22 cellular contexts compared by ENCODE assay signal in genomic region chr15:49810651-49811175, GRCh38.
"Had no signal": no experiment of that assay in that cellular context is flagged by ENCODE, and none has a peak within 500 bp of the region (broad histone marks: within the 10 kb centered on the region; RNA-seq: fewer than 3 reads in every experiment).

No MANE protein-coding gene starts in this region.

- H3K27ac ChIP-seq: cardiac muscle cell, pancreas, psoas muscle, right atrium auricular region, suprapubic skin, VCaP had no signal

- H3K9me3 Mint-ChIP-seq: activated CD4-positive, alpha-beta memory T cell treated with anti-CD3 and anti-CD28 coated beads, Interleukin-2, amount 10 ng/mL, durations not matched to agents 7 days and 5 days; activated CD4-positive, alpha-beta T cell treated with anti-CD3 and anti-CD28 coated beads, Interleukin-2, amount 10 ng/mL, durations not matched to agents 24 days and 14 days; activated naive CD4-positive, alpha-beta T cell treated with anti-CD3 and anti-CD28 coated beads, Interleukin-2, amount 10 ng/mL, durations not matched to agents 7 days and 5 days; memory B cell; natural killer cell treated with Interleukin-12 subunit alpha and Interleukin-12 subunit beta and Interleukin-15 and Interleukin-18, amount 100 ng/mL, for 72 hours; stimulated activated naive CD8-positive, alpha-beta T cell treated with anti-CD3 and anti-CD28 coated beads, Interleukin-15, amount 100 ng/mL, for 72 hours; T-helper 2 cell treated with Interferon-gamma antibody and Interleukin-4, amounts not matched to agents 5 μg/mL and 100 μg/mL, for 36 hours had no signal

- H3K4me1 Mint-ChIP-seq: memory B cell had no signal

- H3K27me3 Mint-ChIP-seq: activated naive CD4-positive, alpha-beta T cell treated with anti-CD3 and anti-CD28 coated beads, Interleukin-2, amount 10 ng/mL, durations not matched to agents 7 days and 5 days; memory B cell had no signal

- ATAC-seq: activated CD4-positive, CD25-positive, alpha-beta regulatory T cell treated with anti-CD3 and anti-CD28 coated beads, Interleukin-2, amount 50 U/mL, for 24 hours; psoas muscle; stimulated activated naive CD8-positive, alpha-beta T cell treated with anti-CD3 and anti-CD28 coated beads, Interleukin-15, amount 100 ng/mL, for 72 hours had no signal

- DNase-seq: activated CD4-positive, alpha-beta memory T cell treated with anti-CD3 and anti-CD28 coated beads, Interleukin-2, amount 10 ng/mL, durations not matched to agents 7 days and 5 days; activated CD4-positive, alpha-beta T cell treated with anti-CD3 and anti-CD28 coated beads, Interleukin-2, amount 10 ng/mL, durations not matched to agents 24 days and 14 days; activated effector memory CD4-positive, alpha-beta T cell treated with anti-CD3 and anti-CD28 coated beads, Interleukin-2, amount 50 U/mL, for 16 hours; activated naive CD4-positive, alpha-beta T cell treated with anti-CD3 and anti-CD28 coated beads, Interleukin-2, amount 10 ng/mL, durations not matched to agents 7 days and 5 days; cortex of kidney; foreskin melanocyte; head of caudate nucleus; left cardiac atrium; pancreas; psoas muscle; stimulated activated CD4-positive, alpha-beta T cell treated with anti-CD3 and anti-CD28 coated beads, Interleukin-12 subunit alpha, Interleukin-12 subunit beta, amount 100 ng/mL, for 4 hours; stimulated activated CD4-positive, alpha-beta T cell treated with anti-CD3 and anti-CD28 coated beads, Interleukin-4, amount 100 ng/mL, for 4 hours; stimulated activated naive CD8-positive, alpha-beta T cell treated with anti-CD3 and anti-CD28 coated beads, Interleukin-15, amount 100 ng/mL, for 72 hours had no signal

- H3K4me3 ChIP-seq: cardiac muscle cell, pancreas, psoas muscle, right atrium auricular region, suprapubic skin, tibial nerve had no signal

- H3K27ac Mint-ChIP-seq: activated CD4-positive, alpha-beta memory T cell treated with anti-CD3 and anti-CD28 coated beads, Interleukin-2, amount 10 ng/mL, durations not matched to agents 7 days and 5 days; activated CD4-positive, alpha-beta T cell treated with anti-CD3 and anti-CD28 coated beads, Interleukin-2, amount 10 ng/mL, durations not matched to agents 24 days and 14 days; activated naive CD4-positive, alpha-beta T cell treated with anti-CD3 and anti-CD28 coated beads, Interleukin-2, amount 10 ng/mL, durations not matched to agents 7 days and 5 days; memory B cell; natural killer cell treated with Interleukin-12 subunit alpha and Interleukin-12 subunit beta and Interleukin-15 and Interleukin-18, amount 100 ng/mL, for 72 hours; stimulated activated naive CD8-positive, alpha-beta T cell treated with anti-CD3 and anti-CD28 coated beads, Interleukin-15, amount 100 ng/mL, for 72 hours; T-helper 2 cell treated with Interferon-gamma antibody and Interleukin-4, amounts not matched to agents 5 μg/mL and 100 μg/mL, for 36 hours had no signal

- H3K4me3 Mint-ChIP-seq: activated CD4-positive, alpha-beta memory T cell treated with anti-CD3 and anti-CD28 coated beads, Interleukin-2, amount 10 ng/mL, durations not matched to agents 7 days and 5 days; activated CD4-positive, alpha-beta T cell treated with anti-CD3 and anti-CD28 coated beads, Interleukin-2, amount 10 ng/mL, durations not matched to agents 24 days and 14 days; activated naive CD4-positive, alpha-beta T cell treated with anti-CD3 and anti-CD28 coated beads, Interleukin-2, amount 10 ng/mL, durations not matched to agents 7 days and 5 days; memory B cell; natural killer cell treated with Interleukin-12 subunit alpha and Interleukin-12 subunit beta and Interleukin-15 and Interleukin-18, amount 100 ng/mL, for 72 hours; stimulated activated naive CD8-positive, alpha-beta T cell treated with anti-CD3 and anti-CD28 coated beads, Interleukin-15, amount 100 ng/mL, for 72 hours; T-helper 2 cell treated with Interferon-gamma antibody and Interleukin-4, amounts not matched to agents 5 μg/mL and 100 μg/mL, for 36 hours had no signal

- H3K36me3 Mint-ChIP-seq: activated naive CD4-positive, alpha-beta T cell treated with anti-CD3 and anti-CD28 coated beads, Interleukin-2, amount 10 ng/mL, durations not matched to agents 7 days and 5 days; memory B cell; natural killer cell treated with Interleukin-12 subunit alpha and Interleukin-12 subunit beta and Interleukin-15 and Interleukin-18, amount 100 ng/mL, for 72 hours had no signal

- H3K36me3 ChIP-seq: cardiac muscle cell, pancreas, right atrium auricular region, suprapubic skin, tibial nerve had no signal

- H3K4me1 ChIP-seq: psoas muscle, right atrium auricular region, suprapubic skin had no signal

- H3K9me3 ChIP-seq: pancreas, psoas muscle, right atrium auricular region, suprapubic skin had no signal

- H3K27me3 ChIP-seq: pancreas, right atrium auricular region, suprapubic skin, tibial nerve had no signal
